Comparison of ENCODE assay signal across 2 cellular contexts in the genomic region with DNA sequence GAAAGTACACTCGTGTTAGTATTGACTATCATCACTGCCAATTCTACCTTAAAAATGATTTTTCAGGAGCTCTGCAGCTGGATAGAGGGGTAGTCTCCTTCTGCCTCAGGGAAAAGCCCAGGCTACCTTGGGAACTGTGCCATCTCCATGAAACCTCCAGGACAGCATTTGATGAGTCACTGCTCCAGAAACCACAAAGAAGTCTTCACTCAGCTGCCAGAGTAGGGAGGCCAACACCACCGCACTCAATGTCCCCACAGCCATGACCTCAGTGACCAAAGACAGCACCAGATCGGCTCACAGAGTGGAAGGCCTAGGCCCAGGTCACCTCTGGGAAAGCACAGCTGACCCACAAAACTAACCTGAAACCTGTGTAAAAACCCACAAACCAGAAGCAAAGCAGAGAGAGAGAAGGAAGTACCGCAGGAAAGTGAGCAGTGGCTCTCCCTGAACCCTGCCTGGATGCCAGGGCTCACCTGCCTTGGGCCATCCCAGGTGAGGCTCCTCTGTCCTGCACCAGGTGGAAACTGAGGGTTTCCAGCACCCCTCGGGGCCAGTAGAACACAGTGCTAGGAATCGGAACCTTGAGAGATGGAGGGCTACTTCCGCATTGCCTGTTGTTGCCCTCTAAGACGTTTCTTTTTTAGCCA.
TF ChIP-seq lines count a peak whose summit lies in the region.

No MANE protein-coding gene starts in this region.

TF ChIP-seq in A549, 52 proteins besides CTCF, POLR2A, EP300 and RAD21 (continued from another document):
- TF ChIP-seq, protein P1, sequence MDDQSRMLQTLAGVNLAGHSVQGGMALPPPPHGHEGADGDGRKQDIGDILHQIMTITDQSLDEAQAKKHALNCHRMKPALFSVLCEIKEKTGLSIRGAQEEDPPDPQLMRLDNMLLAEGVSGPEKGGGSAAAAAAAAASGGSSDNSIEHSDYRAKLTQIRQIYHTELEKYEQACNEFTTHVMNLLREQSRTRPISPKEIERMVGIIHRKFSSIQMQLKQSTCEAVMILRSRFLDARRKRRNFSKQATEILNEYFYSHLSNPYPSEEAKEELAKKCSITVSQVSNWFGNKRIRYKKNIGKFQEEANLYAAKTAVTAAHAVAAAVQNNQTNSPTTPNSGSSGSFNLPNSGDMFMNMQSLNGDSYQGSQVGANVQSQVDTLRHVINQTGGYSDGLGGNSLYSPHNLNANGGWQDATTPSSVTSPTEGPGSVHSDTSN (IDR thresholded peaks at IDR 0.05), result no peak
- TF ChIP-seq, protein P2, sequence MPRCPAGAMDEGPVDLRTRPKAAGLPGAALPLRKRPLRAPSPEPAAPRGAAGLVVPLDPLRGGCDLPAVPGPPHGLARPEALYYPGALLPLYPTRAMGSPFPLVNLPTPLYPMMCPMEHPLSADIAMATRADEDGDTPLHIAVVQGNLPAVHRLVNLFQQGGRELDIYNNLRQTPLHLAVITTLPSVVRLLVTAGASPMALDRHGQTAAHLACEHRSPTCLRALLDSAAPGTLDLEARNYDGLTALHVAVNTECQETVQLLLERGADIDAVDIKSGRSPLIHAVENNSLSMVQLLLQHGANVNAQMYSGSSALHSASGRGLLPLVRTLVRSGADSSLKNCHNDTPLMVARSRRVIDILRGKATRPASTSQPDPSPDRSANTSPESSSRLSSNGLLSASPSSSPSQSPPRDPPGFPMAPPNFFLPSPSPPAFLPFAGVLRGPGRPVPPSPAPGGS (IDR thresholded peaks at IDR 0.05), result no peak
- TF ChIP-seq, protein P3, sequence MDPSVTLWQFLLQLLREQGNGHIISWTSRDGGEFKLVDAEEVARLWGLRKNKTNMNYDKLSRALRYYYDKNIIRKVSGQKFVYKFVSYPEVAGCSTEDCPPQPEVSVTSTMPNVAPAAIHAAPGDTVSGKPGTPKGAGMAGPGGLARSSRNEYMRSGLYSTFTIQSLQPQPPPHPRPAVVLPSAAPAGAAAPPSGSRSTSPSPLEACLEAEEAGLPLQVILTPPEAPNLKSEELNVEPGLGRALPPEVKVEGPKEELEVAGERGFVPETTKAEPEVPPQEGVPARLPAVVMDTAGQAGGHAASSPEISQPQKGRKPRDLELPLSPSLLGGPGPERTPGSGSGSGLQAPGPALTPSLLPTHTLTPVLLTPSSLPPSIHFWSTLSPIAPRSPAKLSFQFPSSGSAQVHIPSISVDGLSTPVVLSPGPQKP (IDR thresholded peaks at IDR 0.05; ENCODE audit: low read depth, low read length), result no peak
- TF ChIP-seq MAFK (IDR thresholded peaks at IDR 0.05; ENCODE audit: partially characterized antibody) (peak; percentile 62), POLR2AphosphoS2 (conservative IDR thresholded peaks at IDR 0.05; ENCODE audit: low read length) (no peak), FOSB (CRISPR knock-in tag; IDR thresholded peaks at IDR 0.05) (no peak), KDM1A (IDR thresholded peaks at IDR 0.05; ENCODE audit: low read depth) (no peak), HEYL (CRISPR knock-in tag; IDR thresholded peaks at IDR 0.05) (no peak), RNF2 (IDR thresholded peaks at IDR 0.05; ENCODE audit: borderline replicate concordance, low read depth) (no peak), MAZ (IDR thresholded peaks at IDR 0.05; ENCODE audit: borderline replicate concordance, low read depth, low read length) (no peak), HOXB5 (CRISPR knock-in tag; IDR thresholded peaks at IDR 0.05) (no peak), MYC (IDR thresholded peaks at IDR 0.05; ENCODE audit: borderline replicate concordance, low read length) (no peak), JUN (IDR thresholded peaks at IDR 0.05) (no peak), CHD2 (IDR thresholded peaks at IDR 0.05; ENCODE audit: low read length, partially characterized antibody) (no peak), HDAC2 (IDR thresholded peaks at IDR 0.05) (no peak), NR3C1 (IDR thresholded peaks at IDR 0.05) (no peak), SREBF2 (IDR thresholded peaks at IDR 0.05) (no peak), GATA3 (IDR thresholded peaks at IDR 0.05; ENCODE audit: borderline replicate concordance) (0 out of 2 replicates have a peak, but pooled peaks have one; percentile 1), HOXB13 (CRISPR knock-in tag; IDR thresholded peaks at IDR 0.05; ENCODE audit: low read depth) (no peak), JUNB (IDR thresholded peaks at IDR 0.05) (0 out of 2 replicates have a peak, but pooled peaks have one; percentile 16), TP53 (CRISPR knock-in tag; IDR thresholded peaks at IDR 0.05) (no peak), FOSL2 (IDR thresholded peaks at IDR 0.05) (0 out of 2 replicates have a peak, but pooled peaks have one; percentile 36), FOSL2 (CRISPR knock-in tag; IDR thresholded peaks at IDR 0.05) (peak; percentile 63), NFE2L2 (conservative IDR thresholded peaks at IDR 0.05; ENCODE audit: low read length) (0 out of 2 replicates have a peak, but pooled peaks have one; percentile 6)
- TF ChIP-seq, protein P4, sequence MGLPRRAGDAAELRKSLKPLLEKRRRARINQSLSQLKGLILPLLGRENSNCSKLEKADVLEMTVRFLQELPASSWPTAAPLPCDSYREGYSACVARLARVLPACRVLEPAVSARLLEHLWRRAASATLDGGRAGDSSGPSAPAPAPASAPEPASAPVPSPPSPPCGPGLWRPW (IDR thresholded peaks at IDR 0.05), result no peak
- TF ChIP-seq, protein P5, sequence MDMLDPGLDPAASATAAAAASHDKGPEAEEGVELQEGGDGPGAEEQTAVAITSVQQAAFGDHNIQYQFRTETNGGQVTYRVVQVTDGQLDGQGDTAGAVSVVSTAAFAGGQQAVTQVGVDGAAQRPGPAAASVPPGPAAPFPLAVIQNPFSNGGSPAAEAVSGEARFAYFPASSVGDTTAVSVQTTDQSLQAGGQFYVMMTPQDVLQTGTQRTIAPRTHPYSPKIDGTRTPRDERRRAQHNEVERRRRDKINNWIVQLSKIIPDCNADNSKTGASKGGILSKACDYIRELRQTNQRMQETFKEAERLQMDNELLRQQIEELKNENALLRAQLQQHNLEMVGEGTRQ (IDR thresholded peaks at IDR 0.05), result no peak
- TF ChIP-seq, protein P6, sequence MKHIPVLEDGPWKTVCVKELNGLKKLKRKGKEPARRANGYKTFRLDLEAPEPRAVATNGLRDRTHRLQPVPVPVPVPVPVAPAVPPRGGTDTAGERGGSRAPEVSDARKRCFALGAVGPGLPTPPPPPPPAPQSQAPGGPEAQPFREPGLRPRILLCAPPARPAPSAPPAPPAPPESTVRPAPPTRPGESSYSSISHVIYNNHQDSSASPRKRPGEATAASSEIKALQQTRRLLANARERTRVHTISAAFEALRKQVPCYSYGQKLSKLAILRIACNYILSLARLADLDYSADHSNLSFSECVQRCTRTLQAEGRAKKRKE (CRISPR knock-in tag; IDR thresholded peaks at IDR 0.05; ENCODE audit: low read depth), result no peak
- TF ChIP-seq, protein P7, sequence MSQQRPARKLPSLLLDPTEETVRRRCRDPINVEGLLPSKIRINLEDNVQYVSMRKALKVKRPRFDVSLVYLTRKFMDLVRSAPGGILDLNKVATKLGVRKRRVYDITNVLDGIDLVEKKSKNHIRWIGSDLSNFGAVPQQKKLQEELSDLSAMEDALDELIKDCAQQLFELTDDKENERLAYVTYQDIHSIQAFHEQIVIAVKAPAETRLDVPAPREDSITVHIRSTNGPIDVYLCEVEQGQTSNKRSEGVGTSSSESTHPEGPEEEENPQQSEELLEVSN (IDR thresholded peaks at IDR 0.05; ENCODE audit: borderline replicate concordance, low read depth), result no peak

TF ChIP-seq in endothelial cell of umbilical vein, 7 proteins besides CTCF, POLR2A, EP300 and RAD21 (continued from another document):
- no peak for TF ChIP-seq EZH2 (IDR thresholded peaks at IDR 0.05; ENCODE audit: borderline replicate concordance, low read depth, low read length, severe bottlenecking)
- TF ChIP-seq FOS (IDR thresholded peaks at IDR 0.05; ENCODE audit: borderline replicate concordance, insufficient read depth, low read length), result no peak
- no peak for TF ChIP-seq GATA2 (IDR thresholded peaks at IDR 0.05; ENCODE audit: insufficient read depth, insufficient read length, low read depth, low read length)
TF ChIP-seq in endothelial cell of umbilical vein: peak in this region for 0.
